Comparison of ENCODE assay signal across 8 cellular contexts in the genomic region with DNA sequence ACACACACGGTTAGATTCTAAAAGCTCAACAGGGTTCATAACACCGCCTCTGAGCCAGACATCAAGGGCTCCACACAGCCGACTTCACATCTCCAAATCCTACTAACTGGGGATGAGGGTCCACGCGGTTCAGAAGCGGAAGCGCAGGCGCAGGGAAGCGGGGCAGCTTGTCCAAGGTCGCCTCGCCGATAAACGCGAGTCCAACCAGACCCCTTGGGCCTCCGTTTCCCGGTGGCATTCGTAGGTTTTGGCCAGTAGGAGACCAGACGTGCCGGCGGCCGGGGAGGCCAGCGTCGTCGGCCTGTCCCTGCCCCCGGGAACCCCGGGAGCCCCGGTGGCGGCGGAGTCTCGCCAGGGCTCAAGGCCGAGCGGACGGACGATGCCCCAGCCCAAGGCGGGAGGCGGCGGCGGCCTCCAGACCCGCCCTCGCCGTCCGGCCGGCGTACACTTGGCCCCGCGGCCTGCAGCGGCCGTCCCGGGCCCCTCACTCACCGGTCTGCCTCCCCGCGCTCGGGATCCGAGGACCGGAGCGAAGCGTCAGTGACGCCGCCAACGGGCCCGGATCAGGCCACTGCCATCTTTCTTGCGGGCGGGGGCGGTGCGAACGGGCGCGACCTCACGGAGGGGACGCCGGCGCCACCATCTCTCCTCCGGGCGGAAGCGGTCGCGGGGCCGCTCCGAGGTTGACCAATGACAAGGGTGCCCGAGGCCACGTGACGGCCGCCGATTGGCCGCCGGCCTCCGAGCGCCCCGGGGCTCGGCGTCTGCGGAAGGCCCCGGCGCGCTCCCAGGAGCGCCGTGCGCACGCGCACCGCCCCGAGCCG. TPM values are rescaled to one million over a fixed set of nuclear protein-coding genes. Genes with fewer than 3 reads are reported as not detected.
DNase-seq lines count a peak whose midpoint lies in the region; ATAC-seq and TF ChIP-seq lines count a peak whose summit lies in the region.

Gene SDF4, minus strand, starts transcription at position 602 of the 824 bp plus-strand sequence. CDS start 3,229 bp downstream, outside the sequence.

- DNase-seq in NCI-H1417 (lab: John Stamatoyannopoulos, UW) (peak; percentile 96 to 98 (median 97)), head of caudate nucleus (peak; percentile 88 to 99 (median 97)), osteocyte (ENCODE audit: extremely low spot score, unreplicated experiment) (peak; percentile 99), thoracic aorta (ENCODE audit: low spot score) (peak; percentile 84)
- DNase-seq in activated naive CD8-positive, alpha-beta T cell treated with anti-CD3 and anti-CD28 coated beads, Interleukin-2, amount 10 ng/mL, durations not matched to agents 7 days and 5 days: peak; percentile 98

- H3K27ac Mint-ChIP-seq in activated naive CD8-positive, alpha-beta T cell treated with anti-CD3 and anti-CD28 coated beads, Interleukin-2, amount 10 ng/mL, durations not matched to agents 7 days and 5 days: peak within 1 kb of the TSS; percentile 92
- H3K27ac Mint-ChIP-seq in osteocyte (ENCODE audit: unreplicated experiment): peak within 1 kb of the TSS; percentile 92

- H3K4me3 Mint-ChIP-seq in activated naive CD8-positive, alpha-beta T cell treated with anti-CD3 and anti-CD28 coated beads, Interleukin-2, amount 10 ng/mL, durations not matched to agents 7 days and 5 days: peak within 1 kb of the TSS; percentile 92
- peak within 1 kb of the TSS; percentile 87 for H3K4me3 Mint-ChIP-seq in osteocyte (ENCODE audit: unreplicated experiment)

- H3K9me3 ChIP-seq in SU-DHL-6 (ENCODE audit: insufficient read depth, low read length) (no peaks in the 10 kb centered on the region), thoracic aorta (no peaks in the 10 kb centered on the region)

- intact Hi-C loops in head of caudate nucleus (cut with DNase I): loop anchor here (5.0 kb wide), 2 partner anchors 41 to 114 kb away; partner anchors contain the start of genes C1orf159 and UBE2J2

- H2AFZ ChIP-seq in SU-DHL-6 (ENCODE audit: low read depth, low read length, severe bottlenecking): peak within 1 kb of the TSS; percentile 62

- no peaks in the 10 kb centered on the region for H3F3A ChIP-seq in SU-DHL-6 (ENCODE audit: insufficient read depth)

- H3K4me3 ChIP-seq in GM12875 (ENCODE audit: low read depth, low read length) (peak within 1 kb of the TSS; percentile 92), SU-DHL-6 (ENCODE audit: insufficient read depth, low read length, poor library complexity, severe bottlenecking) (peak within 1 kb of the TSS; percentile 77), thoracic aorta (peak within 1 kb of the TSS; percentile 99)

- no peak for TF ChIP-seq CTCF in GM12875 (IDR thresholded peaks at IDR 0.05; ENCODE audit: borderline replicate concordance, insufficient read depth, low read depth, low read length)
- TF ChIP-seq CTCF in SU-DHL-6 (IDR thresholded peaks at IDR 0.05; ENCODE audit: insufficient read depth, low read length, poor library complexity, severe bottlenecking): no peak
- TF ChIP-seq CTCF in osteocyte (IDR thresholded peaks at IDR 0.05): no peak
- peak; percentile 9 for TF ChIP-seq CTCF in thoracic aorta (IDR thresholded peaks at IDR 0.05)

- H3K9ac ChIP-seq in SU-DHL-6 (ENCODE audit: low read length): peak within 1 kb of the TSS; percentile 87

- H3K79me2 ChIP-seq in SU-DHL-6 (ENCODE audit: insufficient read depth, low read length): peaks cover 35% of the 10 kb centered on the region

- peaks cover 7% of the 10 kb centered on the region for H3K36me3 Mint-ChIP-seq in activated naive CD8-positive, alpha-beta T cell treated with anti-CD3 and anti-CD28 coated beads, Interleukin-2, amount 10 ng/mL, durations not matched to agents 7 days and 5 days
- H3K36me3 Mint-ChIP-seq in osteocyte (ENCODE audit: unreplicated experiment): peaks cover 8% of the 10 kb centered on the region

- peaks cover 25% of the 10 kb centered on the region for H3K4me1 Mint-ChIP-seq in activated naive CD8-positive, alpha-beta T cell treated with anti-CD3 and anti-CD28 coated beads, Interleukin-2, amount 10 ng/mL, durations not matched to agents 7 days and 5 days
- peaks cover 31% of the 10 kb centered on the region for H3K4me1 Mint-ChIP-seq in osteocyte (ENCODE audit: unreplicated experiment)

- no peaks in the 10 kb centered on the region for H3K27me3 Mint-ChIP-seq in activated naive CD8-positive, alpha-beta T cell treated with anti-CD3 and anti-CD28 coated beads, Interleukin-2, amount 10 ng/mL, durations not matched to agents 7 days and 5 days
- H3K27me3 Mint-ChIP-seq in osteocyte (ENCODE audit: unreplicated experiment): no peaks in the 10 kb centered on the region

- peaks cover 20 to 33% of the 10 kb centered on the region in 2 donors for H3K4me1 ChIP-seq in thoracic aorta (ENCODE audit: control insufficient read depth in 1 of 2, low read depth in 2 of 2)

- no peaks in the 10 kb centered on the region for H4K20me1 ChIP-seq in SU-DHL-6 (ENCODE audit: low read depth, low read length)

- peak within 1 kb of the TSS; percentile 53 for H3K27ac ChIP-seq in SU-DHL-6 (ENCODE audit: low read depth, low read length)
- peak within 1 kb of the TSS; percentile 88 to 91 for H3K27ac ChIP-seq in thoracic aorta

- H3K9me2 ChIP-seq in SU-DHL-6 (replicated peaks; ENCODE audit: insufficient read depth, low read length): no peaks in the 10 kb centered on the region

- peak within 1 kb of the TSS; percentile 90 for H3K4me2 ChIP-seq in SU-DHL-6 (ENCODE audit: low read depth, low read length, poor library complexity, severe bottlenecking)

- H3K9me3 Mint-ChIP-seq in activated naive CD8-positive, alpha-beta T cell treated with anti-CD3 and anti-CD28 coated beads, Interleukin-2, amount 10 ng/mL, durations not matched to agents 7 days and 5 days: no peaks in the 10 kb centered on the region
- no peaks in the 10 kb centered on the region for H3K9me3 Mint-ChIP-seq in osteocyte (ENCODE audit: unreplicated experiment)

- H3K36me3 ChIP-seq in SU-DHL-6 (ENCODE audit: low read length) (no peaks in the 10 kb centered on the region), thoracic aorta (peaks cover 23% of the 10 kb centered on the region)

- POLR2A ChIA-PET in activated naive CD8-positive, alpha-beta T cell treated with anti-CD3 and anti-CD28 coated beads, Interleukin-2, amount 10 ng/mL, durations not matched to agents 7 days and 5 days (lab: Charles Lee): interaction anchor here (0.6 to 2.8 kb wide), 17 partner anchors 11 to 218 kb away, joined by 3 to 18 read pairs (median 4); partner anchors contain the start of genes AURKAIP1, C1orf159, ISG15 and TTLL10

- ATAC-seq in HG02763 (IDR thresholded peaks at IDR 0.05; ENCODE audit: unreplicated experiment): peak; percentile 92
- ATAC-seq in activated naive CD8-positive, alpha-beta T cell treated with anti-CD3 and anti-CD28 coated beads, Interleukin-2, amount 10 ng/mL, durations not matched to agents 7 days and 5 days (ENCODE audit: low read depth): peak; percentile 97
- peak; percentile 85 for ATAC-seq in thoracic aorta (ENCODE audit: insufficient number of reproducible peaks, low FRiP score, low read depth)

- H3K27me3 ChIP-seq in SU-DHL-6 (ENCODE audit: low read length): no peaks in the 10 kb centered on the region
- no peaks in the 10 kb centered on the region for H3K27me3 ChIP-seq in thoracic aorta (replicated peaks; ENCODE audit: insufficient read depth)

RNA-seq across cellular contexts. Expression of gene SDF4, which starts in this region (rescaled TPM):
- 100 to 1,000 TPM in 1 of 2 experiments, 10 to 100 TPM in 1; 99.1 to 103 TPM for total RNA-seq in activated naive CD8-positive, alpha-beta T cell treated with anti-CD3 and anti-CD28 coated beads, Interleukin-2, amount 10 ng/mL, durations not matched to agents 7 days and 5 days
- total RNA-seq in osteocyte: 196 and 200 TPM in 2 replicates
- 100 to 1,000 TPM; 157 to 230 TPM for total RNA-seq in thoracic aorta

Comparison
In these comparisons a context has a peak if more than half of its experiments do, and no peak if none do; other contexts are left out.
1. Peak in every context shown above with its lines: DNase-seq, ATAC-seq, H3K4me3 ChIP-seq and H3K27ac ChIP-seq.